Comparison of ENCODE assay signal across 35 cellular contexts in genomic region chr19:33129901-33130300, GRCh38. TPM values are rescaled to one million over a fixed set of nuclear protein-coding genes. Genes with fewer than 3 reads are reported as not detected.
"Had no signal": no experiment of that assay in that cellular context is flagged by ENCODE, and none has a peak within 500 bp of the region (broad histone marks: within the 10 kb centered on the region; RNA-seq: fewer than 3 reads in every experiment).

No MANE protein-coding gene starts in this region.

- H3K9me3 Mint-ChIP-seq: activated B cell treated with CpG ODN at 0.5 μM for 24 hours; activated CD4-positive, alpha-beta memory T cell treated with anti-CD3 and anti-CD28 coated beads, Interleukin-2, amount 10 ng/mL, durations not matched to agents 7 days and 5 days; activated CD4-positive, alpha-beta T cell treated with anti-CD3 and anti-CD28 coated beads, Interleukin-2, amount 10 ng/mL, durations not matched to agents 24 days and 14 days; activated naive CD4-positive, alpha-beta T cell treated with anti-CD3 and anti-CD28 coated beads, Interleukin-2, amount 10 ng/mL, durations not matched to agents 7 days and 5 days; activated T-helper 2 cell treated with anti-CD3 and anti-CD28 coated beads, Interferon-gamma antibody, Interleukin-2, Interleukin-4, amounts not matched to agents 10 μg/mL and 5 μg/mL and 100 μg/mL, durations not matched to agents 14 hours and 24 hours and 36 hours; central memory CD8-positive, alpha-beta T cell; dendritic cell treated with granulocyte-macrophage colony-stimulating factor and Interleukin-4, amounts not matched to agents 40 ng/mL and 50 ng/mL, for 4 days; T-helper 2 cell treated with Interferon-gamma antibody and Interleukin-4, amounts not matched to agents 5 μg/mL and 100 μg/mL, for 36 hours had no signal

- H3K4me1 ChIP-seq: foreskin keratinocyte, gastrocnemius medialis had no signal

- H3K27me3 ChIP-seq: brain microvascular endothelial cell, foreskin keratinocyte had no signal

- H3K27ac ChIP-seq: brain microvascular endothelial cell, coronary artery, dorsolateral prefrontal cortex, esophagus muscularis mucosa, foreskin keratinocyte, gastrocnemius medialis, heart left ventricle, WERI-Rb-1 had no signal

- H3K9me3 ChIP-seq: esophagus muscularis mucosa, gastrocnemius medialis, heart left ventricle had no signal

- H3K27ac Mint-ChIP-seq: activated B cell treated with CpG ODN at 0.5 μM for 24 hours; activated CD4-positive, alpha-beta memory T cell treated with anti-CD3 and anti-CD28 coated beads, Interleukin-2, amount 10 ng/mL, durations not matched to agents 7 days and 5 days; activated CD4-positive, alpha-beta T cell treated with anti-CD3 and anti-CD28 coated beads, Interleukin-2, amount 10 ng/mL, durations not matched to agents 24 days and 14 days; activated CD8-positive, alpha-beta memory T cell treated with anti-CD3 and anti-CD28 coated beads, Interleukin-2, amount 10 ng/mL, durations not matched to agents 7 days and 5 days; activated naive CD4-positive, alpha-beta T cell treated with anti-CD3 and anti-CD28 coated beads, Interleukin-2, amount 10 ng/mL, durations not matched to agents 7 days and 5 days; activated naive CD8-positive, alpha-beta T cell; activated T-helper 2 cell treated with anti-CD3 and anti-CD28 coated beads, Interferon-gamma antibody, Interleukin-2, Interleukin-4, amounts not matched to agents 10 μg/mL and 5 μg/mL and 100 μg/mL, durations not matched to agents 14 hours and 24 hours and 36 hours; dendritic cell treated with granulocyte-macrophage colony-stimulating factor and Interleukin-4, amounts not matched to agents 40 ng/mL and 50 ng/mL, for 4 days; T-helper 17 cell; T-helper 2 cell treated with Interferon-gamma antibody and Interleukin-4, amounts not matched to agents 5 μg/mL and 100 μg/mL, for 36 hours had no signal

- H3K4me3 Mint-ChIP-seq: activated B cell treated with CpG ODN at 0.5 μM for 24 hours; activated CD4-positive, alpha-beta memory T cell treated with anti-CD3 and anti-CD28 coated beads, Interleukin-2, amount 10 ng/mL, durations not matched to agents 7 days and 5 days; activated CD4-positive, alpha-beta T cell treated with anti-CD3 and anti-CD28 coated beads, Interleukin-2, amount 10 ng/mL, durations not matched to agents 24 days and 14 days; activated CD8-positive, alpha-beta memory T cell treated with anti-CD3 and anti-CD28 coated beads, Interleukin-2, amount 10 ng/mL, durations not matched to agents 7 days and 5 days; activated naive CD4-positive, alpha-beta T cell treated with anti-CD3 and anti-CD28 coated beads, Interleukin-2, amount 10 ng/mL, durations not matched to agents 7 days and 5 days; activated naive CD8-positive, alpha-beta T cell; central memory CD8-positive, alpha-beta T cell; dendritic cell treated with granulocyte-macrophage colony-stimulating factor and Interleukin-4, amounts not matched to agents 40 ng/mL and 50 ng/mL, for 4 days; T-helper 17 cell; T-helper 2 cell treated with Interferon-gamma antibody and Interleukin-4, amounts not matched to agents 5 μg/mL and 100 μg/mL, for 36 hours had no signal

- H3K27me3 Mint-ChIP-seq: activated B cell treated with CpG ODN at 0.5 μM for 24 hours; activated CD4-positive, alpha-beta memory T cell treated with anti-CD3 and anti-CD28 coated beads, Interleukin-2, amount 10 ng/mL, durations not matched to agents 7 days and 5 days; activated CD4-positive, alpha-beta T cell treated with anti-CD3 and anti-CD28 coated beads, Interleukin-2, amount 10 ng/mL, durations not matched to agents 24 days and 14 days; activated CD8-positive, alpha-beta memory T cell treated with anti-CD3 and anti-CD28 coated beads, Interleukin-2, amount 10 ng/mL, durations not matched to agents 7 days and 5 days; activated naive CD4-positive, alpha-beta T cell treated with anti-CD3 and anti-CD28 coated beads, Interleukin-2, amount 10 ng/mL, durations not matched to agents 7 days and 5 days; activated naive CD8-positive, alpha-beta T cell; central memory CD8-positive, alpha-beta T cell; T-helper 17 cell had no signal

- DNase-seq: activated B cell treated with CpG ODN at 0.5 μM for 24 hours; activated CD4-positive, alpha-beta memory T cell treated with anti-CD3 and anti-CD28 coated beads, Interleukin-2, amount 10 ng/mL, durations not matched to agents 7 days and 5 days; activated CD4-positive, alpha-beta T cell treated with anti-CD3 and anti-CD28 coated beads, Interleukin-2, amount 10 ng/mL, durations not matched to agents 24 days and 14 days; activated CD8-positive, alpha-beta memory T cell treated with anti-CD3 and anti-CD28 coated beads, Interleukin-2, amount 10 ng/mL, durations not matched to agents 7 days and 5 days; activated CD8-positive, alpha-beta memory T cell treated with anti-CD3 and anti-CD28 coated beads, Interleukin-2, amount 50 U/mL, for 4 hours; activated effector memory CD4-positive, alpha-beta T cell treated with anti-CD3 and anti-CD28 coated beads, Interleukin-2, amount 50 U/mL, for 16 hours; activated naive CD4-positive, alpha-beta T cell treated with anti-CD3 and anti-CD28 coated beads, Interleukin-2, amount 10 ng/mL, durations not matched to agents 7 days and 5 days; activated T-cell treated with anti-CD3 and anti-CD28 coated beads, Interleukin-2, amount 50 U/mL, for 1 hour; amniotic stem cell; anterior cingulate cortex; brain microvascular endothelial cell; dorsolateral prefrontal cortex; effector memory CD4-positive, alpha-beta T cell; erythroblast; foreskin keratinocyte; gastrocnemius medialis; glutamatergic neuron; heart left ventricle; T-helper 17 cell; T1000; WERI-Rb-1 had no signal

- H3K4me3 ChIP-seq: coronary artery, dorsolateral prefrontal cortex, esophagus muscularis mucosa, gastrocnemius medialis, heart left ventricle had no signal

- ATAC-seq: activated CD4-positive, CD25-positive, alpha-beta regulatory T cell treated with anti-CD3 and anti-CD28 coated beads, Interleukin-2, amount 50 U/mL, for 24 hours; activated CD8-positive, alpha-beta memory T cell treated with anti-CD3 and anti-CD28 coated beads, Interleukin-2, amount 10 ng/mL, durations not matched to agents 7 days and 5 days; foreskin keratinocyte; gastrocnemius medialis; heart left ventricle; T-helper 17 cell had no signal

RNA-seq across cellular contexts. Expression of gene WDR88, which starts 2.0 kb away (rescaled TPM):
- total RNA-seq: activated CD4-positive, alpha-beta memory T cell treated with anti-CD3 and anti-CD28 coated beads, Interleukin-2, amount 10 ng/mL, durations not matched to agents 7 days and 5 days; activated CD4-positive, alpha-beta T cell treated with anti-CD3 and anti-CD28 coated beads, Interleukin-2, amount 10 ng/mL, durations not matched to agents 24 days and 14 days; activated CD8-positive, alpha-beta memory T cell treated with anti-CD3 and anti-CD28 coated beads for 36 hours; activated CD8-positive, alpha-beta memory T cell treated with anti-CD3 and anti-CD28 coated beads, Interleukin-2, amount 10 ng/mL, durations not matched to agents 7 days and 5 days; activated T-helper 2 cell treated with anti-CD3 and anti-CD28 coated beads, Interferon-gamma antibody, Interleukin-2, Interleukin-4, amounts not matched to agents 10 μg/mL and 5 μg/mL and 100 μg/mL, durations not matched to agents 14 hours and 24 hours and 36 hours; astrocyte; bronchial epithelial cell; cardiac septum; cerebellum; esophagus muscularis mucosa; foreskin keratinocyte; gastrocnemius medialis; T-helper 17 cell had no signal
- polyA plus RNA-seq: adipose tissue, foreskin keratinocyte, heart left ventricle had no signal
